33 cellular contexts compared by ENCODE assay signal in the genomic region with DNA sequence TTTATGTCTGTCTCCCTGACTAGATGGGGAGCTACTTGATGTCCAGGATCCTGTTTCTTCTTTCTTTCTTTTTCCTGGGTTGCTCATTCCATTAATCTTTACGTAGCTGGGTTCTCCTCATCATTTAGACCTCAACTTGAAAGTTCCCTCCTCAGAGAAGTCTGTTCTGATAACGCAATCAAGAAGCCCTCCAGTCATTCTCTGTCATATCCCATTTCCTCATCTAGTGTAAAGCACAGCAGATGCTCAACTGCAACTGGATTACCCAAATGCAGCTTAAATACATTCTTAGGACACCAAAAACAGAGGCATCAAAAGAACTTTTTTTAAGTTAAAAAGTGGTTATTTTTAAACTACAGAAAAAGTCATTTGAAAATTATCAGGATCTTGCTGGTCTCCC.
"Had no signal": no experiment of that assay in that cellular context is flagged by ENCODE, and none has a peak within 500 bp of the region (broad histone marks: within the 10 kb centered on the region; RNA-seq: fewer than 3 reads in every experiment).

No MANE protein-coding gene starts in this region.

- H3K4me1 Mint-ChIP-seq: activated CD4-positive, alpha-beta T cell treated with anti-CD3 and anti-CD28 coated beads for 36 hours; activated CD4-positive, alpha-beta T cell treated with anti-CD3 and anti-CD28 coated beads, Interleukin-2, amount 10 ng/mL, durations not matched to agents 7 days and 5 days; activated naive CD4-positive, alpha-beta T cell treated with anti-CD3 and anti-CD28 coated beads, Interleukin-2, amount 10 ng/mL, durations not matched to agents 7 days and 5 days; activated naive CD8-positive, alpha-beta T cell treated with anti-CD3 and anti-CD28 coated beads, Interleukin-2, amount 50 U/mL, for 24 hours had no signal

- H3K36me3 Mint-ChIP-seq: activated naive CD4-positive, alpha-beta T cell treated with anti-CD3 and anti-CD28 coated beads, Interleukin-2, amount 10 ng/mL, durations not matched to agents 7 days and 5 days; activated naive CD8-positive, alpha-beta T cell; WTC11 had no signal

- H3K9me3 Mint-ChIP-seq: activated CD4-positive, alpha-beta T cell treated with anti-CD3 and anti-CD28 coated beads, Interleukin-2, amount 10 ng/mL, durations not matched to agents 7 days and 5 days; activated naive CD4-positive, alpha-beta T cell treated with anti-CD3 and anti-CD28 coated beads, Interleukin-2, amount 10 ng/mL, durations not matched to agents 7 days and 5 days; activated naive CD8-positive, alpha-beta T cell treated with anti-CD3 and anti-CD28 coated beads, Interleukin-2, amount 50 U/mL, for 24 hours; activated T-cell treated with anti-CD3 and anti-CD28 coated beads, Interleukin-2, amount 50 U/mL, for 24 hours; activated T-helper 1 cell treated with anti-CD3 and anti-CD28 coated beads, Interleukin-12 subunit alpha, Interleukin-12 subunit beta, Interleukin-2, Interleukin-4 antibody, amounts not matched to agents 30 ng/mL and 10 ng/mL and 1 ng/mL, durations not matched to agents 14 hours and 24 hours and 36 hours; T-helper 1 cell treated with Interleukin-12 subunit alpha and Interleukin-12 subunit beta and Interleukin-4 antibody, amounts not matched to agents 30 μg/mL and 1 μg/mL, for 36 hours; T-helper 2 cell treated with Interferon-gamma antibody and Interleukin-4, amounts not matched to agents 5 μg/mL and 100 μg/mL, for 36 hours had no signal

- H3K4me3 Mint-ChIP-seq: activated CD4-positive, alpha-beta T cell treated with anti-CD3 and anti-CD28 coated beads for 36 hours; activated CD4-positive, alpha-beta T cell treated with anti-CD3 and anti-CD28 coated beads, Interleukin-2, amount 10 ng/mL, durations not matched to agents 7 days and 5 days; activated CD8-positive, alpha-beta T cell treated with anti-CD3 and anti-CD28 coated beads, Interleukin-2, amount 10 ng/mL, durations not matched to agents 7 days and 5 days; activated naive CD4-positive, alpha-beta T cell treated with anti-CD3 and anti-CD28 coated beads, Interleukin-2, amount 10 ng/mL, durations not matched to agents 7 days and 5 days; activated naive CD8-positive, alpha-beta T cell; activated naive CD8-positive, alpha-beta T cell treated with anti-CD3 and anti-CD28 coated beads, Interleukin-2, amount 50 U/mL, for 24 hours; activated T-cell treated with anti-CD3 and anti-CD28 coated beads, Interleukin-2, amount 50 U/mL, for 24 hours; activated T-helper 1 cell treated with anti-CD3 and anti-CD28 coated beads, Interleukin-12 subunit alpha, Interleukin-12 subunit beta, Interleukin-2, Interleukin-4 antibody, amounts not matched to agents 30 ng/mL and 10 ng/mL and 1 ng/mL, durations not matched to agents 14 hours and 24 hours and 36 hours; T-helper 1 cell treated with Interleukin-12 subunit alpha and Interleukin-12 subunit beta and Interleukin-4 antibody, amounts not matched to agents 30 μg/mL and 1 μg/mL, for 36 hours; T-helper 2 cell treated with Interferon-gamma antibody and Interleukin-4, amounts not matched to agents 5 μg/mL and 100 μg/mL, for 36 hours; WTC11 had no signal

- H3K27ac Mint-ChIP-seq: activated CD4-positive, alpha-beta T cell treated with anti-CD3 and anti-CD28 coated beads for 36 hours; activated CD4-positive, alpha-beta T cell treated with anti-CD3 and anti-CD28 coated beads, Interleukin-2, amount 10 ng/mL, durations not matched to agents 7 days and 5 days; activated CD8-positive, alpha-beta T cell treated with anti-CD3 and anti-CD28 coated beads, Interleukin-2, amount 10 ng/mL, durations not matched to agents 7 days and 5 days; activated naive CD4-positive, alpha-beta T cell treated with anti-CD3 and anti-CD28 coated beads, Interleukin-2, amount 10 ng/mL, durations not matched to agents 7 days and 5 days; activated naive CD8-positive, alpha-beta T cell; activated naive CD8-positive, alpha-beta T cell treated with anti-CD3 and anti-CD28 coated beads, Interleukin-2, amount 50 U/mL, for 24 hours; activated T-cell treated with anti-CD3 and anti-CD28 coated beads, Interleukin-2, amount 50 U/mL, for 24 hours; activated T-helper 1 cell treated with anti-CD3 and anti-CD28 coated beads, Interleukin-12 subunit alpha, Interleukin-12 subunit beta, Interleukin-2, Interleukin-4 antibody, amounts not matched to agents 30 ng/mL and 10 ng/mL and 1 ng/mL, durations not matched to agents 14 hours and 24 hours and 36 hours; T-helper 1 cell treated with Interleukin-12 subunit alpha and Interleukin-12 subunit beta and Interleukin-4 antibody, amounts not matched to agents 30 μg/mL and 1 μg/mL, for 36 hours; T-helper 2 cell treated with Interferon-gamma antibody and Interleukin-4, amounts not matched to agents 5 μg/mL and 100 μg/mL, for 36 hours; WTC11 had no signal

- ATAC-seq: activated CD4-positive, alpha-beta T cell treated with anti-CD3 and anti-CD28 coated beads for 36 hours; activated CD4-positive, CD25-positive, alpha-beta regulatory T cell treated with anti-CD3 and anti-CD28 coated beads, Interleukin-2, amount 50 U/mL, for 24 hours; activated CD8-positive, alpha-beta T cell treated with anti-CD3 and anti-CD28 coated beads, Interleukin-2, amount 10 ng/mL, durations not matched to agents 7 days and 5 days; activated naive CD8-positive, alpha-beta T cell treated with anti-CD3 and anti-CD28 coated beads, Interleukin-2, amount 50 U/mL, for 24 hours; WTC11 had no signal

- DNase-seq: activated CD4-positive, alpha-beta T cell treated with anti-CD3 and anti-CD28 coated beads for 36 hours; activated CD4-positive, alpha-beta T cell treated with anti-CD3 and anti-CD28 coated beads, Interleukin-2, amount 10 ng/mL, durations not matched to agents 7 days and 5 days; activated CD4-positive, alpha-beta T cell treated with anti-CD3 and anti-CD28 coated beads, Interleukin-2, amount 50 U/mL, for 48 hours; activated CD8-positive, alpha-beta T cell treated with anti-CD3 and anti-CD28 coated beads, Interleukin-2, amount 10 ng/mL, durations not matched to agents 7 days and 5 days; activated effector memory CD4-positive, alpha-beta T cell treated with Interleukin-2 at 50 U/mL for 16 hours; activated naive CD4-positive, alpha-beta T cell treated with anti-CD3 and anti-CD28 coated beads, Interleukin-2, amount 10 ng/mL, durations not matched to agents 7 days and 5 days; activated naive CD8-positive, alpha-beta T cell treated with anti-CD3 and anti-CD28 coated beads, Interleukin-2, amount 50 U/mL, for 24 hours; activated T-cell treated with anti-CD3 and anti-CD28 coated beads, Interleukin-2, amount 50 U/mL, for 24 hours; amniotic stem cell; aorta; brain microvascular endothelial cell; central memory CD4-positive, alpha-beta T cell; Kasumi-1; KG1; MG63; NCI-H1092; NCI-H1436 treated with DMSO at 0.1 percent for 48 hours; NCI-H1694 treated with DMSO at 0.1 percent for 48 hours; NCI-H2029; NCI-H2107; NCI-H2171; NCI-H510A; NCI-H526; NCI-H748 treated with DMSO at 0.1 percent for 48 hours; NK-92 treated with Interleukin-12 subunit alpha and Interleukin-12 subunit beta, amount 100 ng/mL, for 24 hours; OCI-M1; SHP77 had no signal
